In genomic region chr1:234573711-234574299, GRCh38 we compare ENCODE assay signal across 15 cellular contexts. TPM values are rescaled to one million over a fixed set of nuclear protein-coding genes. Genes with fewer than 3 reads are reported as not detected.
DNase-seq lines count a peak whose midpoint lies in the region; ATAC-seq and TF ChIP-seq lines count a peak whose summit lies in the region.
"Had no signal": no experiment of that assay in that cellular context is flagged by ENCODE, and none has a peak within 500 bp of the region (broad histone marks: within the 10 kb centered on the region; RNA-seq: fewer than 3 reads in every experiment).

No MANE protein-coding gene starts in this region.

- no TSS peak for BruUV-seq in Panc1 (replicated peaks; lab: Mats Ljungman, UMichigan)

- DNase-seq in DMS53 (lab: John Stamatoyannopoulos, UW) (peak; percentile 13), DMS53 treated with DMSO at 0.1 percent for 48 hours (lab: John Stamatoyannopoulos, UW; ENCODE audit: unreplicated experiment) (no peak), Panc1 (ENCODE audit: low read depth, low spot score) (no peak), fibroblast of villous mesenchyme (ENCODE audit: low read depth) (peak; percentile 76), sciatic nerve (ENCODE audit: low spot score) (peak; percentile 45), NCI-H2029 (lab: John Stamatoyannopoulos, UW) (no peak), NCI-H2029 treated with DMSO at 0.1 percent for 48 hours (lab: John Stamatoyannopoulos, UW) (no peak)
- DNase-seq: activated CD4-positive, CD25-positive, alpha-beta regulatory T cell treated with anti-CD3 and anti-CD28 coated beads, Interleukin-2, amount 50 U/mL, for 72 hours; activated T-cell treated with anti-CD3 and anti-CD28 coated beads for 4 hours; NCI-H187 had no signal

- no peaks in the 10 kb centered on the region for H3K36me3 ChIP-seq in Panc1 (ENCODE audit: control insufficient read depth, insufficient read depth, low read length)

- TF ChIP-seq CTCF in Panc1 (IDR thresholded peaks at IDR 0.05) (no peak), fibroblast of villous mesenchyme (IDR thresholded peaks at IDR 0.05; ENCODE audit: insufficient read depth, low read depth, low read length) (no peak)

- intact Hi-C loops in Panc1 (cut with micrococcal nuclease; ENCODE audit: unreplicated experiment): no loop called here
- intact Hi-C loops in sciatic nerve (cut with DNase I): no loop called here

- CTCF ChIA-PET in Panc1 (lab: Charles Lee): no interaction called here

- no peaks in the 10 kb centered on the region for H3K9me3 ChIP-seq in Panc1 (ENCODE audit: control insufficient read depth, insufficient read depth, low read depth, low read length)

- ATAC-seq in Panc1: peak; percentile 57; the same call in 1 of the 2 replicates
- peak; percentile 69 for ATAC-seq in sciatic nerve
- no peak for ATAC-seq in HG03175 (IDR thresholded peaks at IDR 0.05; ENCODE audit: unreplicated experiment)
- ATAC-seq: activated naive CD4-positive, alpha-beta T cell treated with anti-CD3 and anti-CD28 coated beads, Interleukin-2, amount 50 U/mL, for 72 hours had no signal

- no peaks in the 10 kb centered on the region for H3K27me3 ChIP-seq in Panc1 (ENCODE audit: control insufficient read depth, insufficient read depth, low read length)

- in situ Hi-C loops in Panc1 (cut with HindIII; ENCODE audit: low pct_unique_long_range_greater_than_20kb, low sequenced_read_pairs): no loop called here

- POLR2A ChIA-PET in Panc1 (lab: Charles Lee): no interaction called here

- H3K4me1 ChIP-seq in Panc1 (ENCODE audit: control insufficient read depth, insufficient read depth, low read length): peaks cover 6% of the 10 kb centered on the region; the same call in 1 of the 2 replicates
- H3K4me1 ChIP-seq: parathyroid adenoma had no signal

- H3K4me3 ChIP-seq in Panc1 (ENCODE audit: low read depth in 2 of 2, low read length in 2 of 2): no peak overlapping the region
- H3K4me3 ChIP-seq in fibroblast of villous mesenchyme (ENCODE audit: low read depth, low read length): no peak overlapping the region

- H3K27ac ChIP-seq in Panc1 (ENCODE audit: low read length): no peak overlapping the region
- H3K27ac ChIP-seq: 22Rv1, parathyroid adenoma, RWPE1 had no signal

RNA-seq across cellular contexts. Expression of gene IRF2BP2, which starts 36.2 kb away (rescaled TPM):
- total RNA-seq in Panc1 (2021; ENCODE audit: unreplicated experiment) (187 TPM), fibroblast of villous mesenchyme (53.1 and 60.9 TPM in 2 replicates), sciatic nerve (142 TPM)
- polyA plus RNA-seq in Panc1 (2012; ENCODE audit: insufficient read length): 155 TPM

Comparison
In these comparisons a context has a peak if more than half of its experiments do, and no peak if none do; other contexts are left out.
1. DNase-seq: peak in DMS53 (single experiment), fibroblast of villous mesenchyme (single experiment) and sciatic nerve (single experiment); none in DMS53 treated with DMSO at 0.1 percent for 48 hours (single experiment), Panc1 (single experiment), NCI-H2029 (single experiment) and NCI-H2029 treated with DMSO at 0.1 percent for 48 hours (single experiment).